ENCODE assay signal across 30 cellular contexts in genomic region chr9:31471041-31471440, GRCh38.
"Had no signal": no experiment of that assay in that cellular context is flagged by ENCODE, and none has a peak within 500 bp of the region (broad histone marks: within the 10 kb centered on the region; RNA-seq: fewer than 3 reads in every experiment).

No MANE protein-coding gene starts in this region.

- H3K36me3 ChIP-seq: adrenal gland, esophagus muscularis mucosa, gastrocnemius medialis, heart left ventricle had no signal

- ATAC-seq: activated CD4-positive, alpha-beta T cell treated with anti-CD3 and anti-CD28 coated beads for 36 hours; activated naive CD8-positive, alpha-beta T cell treated with anti-CD3 and anti-CD28 coated beads, Interleukin-2, amount 50 U/mL, for 24 hours; activated T-cell treated with anti-CD3 and anti-CD28 coated beads, Interleukin-2, amount 50 U/mL, for 72 hours; body of pancreas; effector memory CD8-positive, alpha-beta T cell; foreskin keratinocyte; gastrocnemius medialis; heart left ventricle had no signal

- H3K27ac Mint-ChIP-seq: activated CD4-positive, alpha-beta memory T cell treated with anti-CD3 and anti-CD28 coated beads for 36 hours; activated CD4-positive, alpha-beta T cell treated with anti-CD3 and anti-CD28 coated beads for 36 hours; activated CD4-positive, alpha-beta T cell treated with anti-CD3 and anti-CD28 coated beads, Interleukin-2, amount 10 ng/mL, durations not matched to agents 24 days and 14 days; activated naive CD8-positive, alpha-beta T cell treated with anti-CD3 and anti-CD28 coated beads for 36 hours; activated naive CD8-positive, alpha-beta T cell treated with anti-CD3 and anti-CD28 coated beads, Interleukin-2, amount 50 U/mL, for 24 hours; activated T-cell treated with anti-CD3 and anti-CD28 coated beads, Interleukin-2, amount 50 U/mL, for 24 hours; activated T-cell treated with anti-CD3 and anti-CD28 coated beads, Interleukin-2, amount 50 U/mL, for 72 hours; effector memory CD8-positive, alpha-beta T cell had no signal

- H3K27ac ChIP-seq: adrenal gland, body of pancreas, dorsolateral prefrontal cortex, esophagus muscularis mucosa, foreskin keratinocyte, gastrocnemius medialis, heart left ventricle had no signal

- H3K4me3 Mint-ChIP-seq: activated CD4-positive, alpha-beta memory T cell treated with anti-CD3 and anti-CD28 coated beads for 36 hours; activated CD4-positive, alpha-beta T cell treated with anti-CD3 and anti-CD28 coated beads for 36 hours; activated CD4-positive, alpha-beta T cell treated with anti-CD3 and anti-CD28 coated beads, Interleukin-2, amount 10 ng/mL, durations not matched to agents 24 days and 14 days; activated naive CD8-positive, alpha-beta T cell treated with anti-CD3 and anti-CD28 coated beads for 36 hours; activated naive CD8-positive, alpha-beta T cell treated with anti-CD3 and anti-CD28 coated beads, Interleukin-2, amount 50 U/mL, for 24 hours; activated T-cell treated with anti-CD3 and anti-CD28 coated beads, Interleukin-2, amount 50 U/mL, for 24 hours; activated T-cell treated with anti-CD3 and anti-CD28 coated beads, Interleukin-2, amount 50 U/mL, for 72 hours; effector memory CD8-positive, alpha-beta T cell had no signal

- FAIRE-seq: colon had no signal

- H3K27me3 Mint-ChIP-seq: activated CD4-positive, alpha-beta T cell treated with anti-CD3 and anti-CD28 coated beads for 36 hours; activated CD4-positive, alpha-beta T cell treated with anti-CD3 and anti-CD28 coated beads, Interleukin-2, amount 10 ng/mL, durations not matched to agents 24 days and 14 days; activated naive CD8-positive, alpha-beta T cell treated with anti-CD3 and anti-CD28 coated beads for 36 hours; activated naive CD8-positive, alpha-beta T cell treated with anti-CD3 and anti-CD28 coated beads, Interleukin-2, amount 50 U/mL, for 24 hours; activated T-cell treated with anti-CD3 and anti-CD28 coated beads, Interleukin-2, amount 50 U/mL, for 24 hours; effector memory CD8-positive, alpha-beta T cell had no signal

- H3K4me1 Mint-ChIP-seq: activated CD4-positive, alpha-beta T cell treated with anti-CD3 and anti-CD28 coated beads, Interleukin-2, amount 10 ng/mL, durations not matched to agents 24 days and 14 days had no signal

- H3K9me3 Mint-ChIP-seq: activated CD4-positive, alpha-beta T cell treated with anti-CD3 and anti-CD28 coated beads, Interleukin-2, amount 10 ng/mL, durations not matched to agents 24 days and 14 days; effector memory CD8-positive, alpha-beta T cell had no signal

- H3K36me3 Mint-ChIP-seq: activated naive CD8-positive, alpha-beta T cell treated with anti-CD3 and anti-CD28 coated beads for 36 hours had no signal

- H3K4me3 ChIP-seq: adrenal gland, body of pancreas, dorsolateral prefrontal cortex, esophagus muscularis mucosa, gastrocnemius medialis, heart left ventricle had no signal

- DNase-seq: activated CD4-positive, alpha-beta memory T cell treated with anti-CD3 and anti-CD28 coated beads for 36 hours; activated CD4-positive, alpha-beta T cell treated with anti-CD3 and anti-CD28 coated beads for 36 hours; activated CD4-positive, alpha-beta T cell treated with anti-CD3 and anti-CD28 coated beads, Interleukin-2, amount 10 ng/mL, durations not matched to agents 24 days and 14 days; activated CD4-positive, CD25-positive, alpha-beta regulatory T cell; activated CD4-positive, CD25-positive, alpha-beta regulatory T cell treated with anti-CD3 and anti-CD28 coated beads, Interleukin-2, amount 50 U/mL, for 72 hours; activated CD8-positive, alpha-beta memory T cell treated with anti-CD3 and anti-CD28 coated beads, Interleukin-2, amount 50 U/mL, for 48 hours; activated gamma-delta T cell; activated naive CD4-positive, alpha-beta T cell; activated naive CD4-positive, alpha-beta T cell treated with anti-CD3 and anti-CD28 coated beads, Interleukin-2, amount 50 U/mL, for 16 hours; activated naive CD8-positive, alpha-beta T cell treated with anti-CD3 and anti-CD28 coated beads for 36 hours; activated naive CD8-positive, alpha-beta T cell treated with anti-CD3 and anti-CD28 coated beads, Interleukin-2, amount 50 U/mL, for 24 hours; activated T-cell treated with anti-CD3 and anti-CD28 coated beads for 4 hours; activated T-cell treated with anti-CD3 and anti-CD28 coated beads, Interleukin-2, amount 50 U/mL, for 24 hours; activated T-cell treated with anti-CD3 and anti-CD28 coated beads, Interleukin-2, amount 50 U/mL, for 72 hours; adrenal gland; amygdala; aorta; body of pancreas; caudate nucleus; dorsolateral prefrontal cortex; effector memory CD8-positive, alpha-beta T cell; erythroblast; foreskin keratinocyte; gastrocnemius medialis; glutamatergic neuron; heart left ventricle; T-helper 1 cell; T-helper 2 cell had no signal

- H3K4me1 ChIP-seq: adrenal gland, body of pancreas, esophagus muscularis mucosa, foreskin keratinocyte, gastrocnemius medialis, heart left ventricle had no signal

- H3K27me3 ChIP-seq: adrenal gland, body of pancreas, dorsolateral prefrontal cortex, esophagus muscularis mucosa, foreskin keratinocyte, gastrocnemius medialis, heart left ventricle had no signal

- H3K9me3 ChIP-seq: adrenal gland, body of pancreas, esophagus muscularis mucosa, gastrocnemius medialis had no signal
